In the genomic region with DNA sequence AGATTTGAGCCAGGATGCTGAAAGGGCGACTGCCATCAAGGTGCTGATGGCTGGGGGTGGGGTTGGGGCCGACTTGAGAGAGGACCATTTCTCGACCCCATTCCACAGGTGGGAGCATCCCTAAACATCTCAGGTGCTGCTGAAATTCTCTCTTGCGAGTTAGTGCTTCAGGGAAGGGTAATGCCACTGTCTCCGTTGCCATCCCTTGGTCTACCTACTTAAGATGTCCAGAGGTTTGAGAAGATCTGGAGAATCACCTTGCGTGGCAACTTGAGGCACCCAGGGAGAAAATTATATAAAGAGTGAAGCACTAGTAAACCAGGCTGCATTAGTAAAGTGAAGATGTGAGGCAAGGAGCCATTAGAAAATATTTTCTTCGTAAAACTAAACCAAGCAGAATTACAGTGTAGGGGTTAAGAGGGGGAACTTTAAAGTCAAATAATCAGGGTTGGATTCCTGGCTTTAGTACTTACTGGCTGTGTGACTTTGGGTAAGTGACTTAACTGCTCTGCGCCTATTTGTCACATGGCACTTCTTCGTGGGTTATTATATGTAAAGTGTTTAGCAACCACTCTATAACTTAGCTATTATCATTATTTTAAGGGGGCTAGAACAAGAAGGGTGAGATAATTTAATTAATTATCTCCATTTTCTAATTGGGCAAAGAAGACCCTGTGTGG, we compare ENCODE assay signal across 8 cellular contexts. TPM values are rescaled to one million over a fixed set of nuclear protein-coding genes. Genes with fewer than 3 reads are reported as not detected.
DNase-seq lines count a peak whose midpoint lies in the region; ATAC-seq and TF ChIP-seq lines count a peak whose summit lies in the region.

No MANE protein-coding gene starts in this region.

- H3K27ac ChIP-seq in right atrium auricular region, result peak overlapping the region; percentile 81 to 85
- H3K27ac ChIP-seq in breast epithelium, result peak overlapping the region in 1 of 2 donors; percentile 76
- peak overlapping the region; percentile 70 to 80 for H3K27ac ChIP-seq in mucosa of rectum (ENCODE audit: low read depth in 2 of 2, low read length in 2 of 2)
- H3K27ac ChIP-seq in aorta (ENCODE audit: low read depth in 1 of 2, low read length in 2 of 2), result no peak overlapping the region

- H3K9me3 ChIP-seq in right atrium auricular region (no peaks in the 10 kb centered on the region), breast epithelium (no peaks in the 10 kb centered on the region), mucosa of rectum (ENCODE audit: control insufficient read depth in 2 of 2, low read length in 2 of 2) (no peaks in the 10 kb centered on the region), aorta (ENCODE audit: control insufficient read depth, low read length) (no peaks in the 10 kb centered on the region)

- H3K36me3 ChIP-seq in right atrium auricular region, result no peaks in the 10 kb centered on the region
- H3K36me3 ChIP-seq in breast epithelium, result no peaks in the 10 kb centered on the region
- H3K36me3 ChIP-seq in mucosa of rectum (ENCODE audit: control insufficient read depth in 2 of 2, insufficient read depth in 2 of 2, low read length in 2 of 2), result no peaks in the 10 kb centered on the region
- no peaks in the 10 kb centered on the region for H3K36me3 ChIP-seq in aorta (ENCODE audit: control insufficient read depth in 1 of 2, insufficient read depth in 2 of 2, low read length in 1 of 2)

- no peak for TF ChIP-seq POLR2A in breast epithelium (IDR thresholded peaks at IDR 0.05)

- H3K9ac ChIP-seq in mucosa of rectum (ENCODE audit: low read depth in 1 of 2, low read length in 2 of 2), result peak overlapping the region; percentile 42 to 56

- TF ChIP-seq CTCF in right atrium auricular region (IDR thresholded peaks at IDR 0.05), result no peak
- no peak for TF ChIP-seq CTCF in breast epithelium (IDR thresholded peaks at IDR 0.05)

- 66 to 72% methylated on average over 9 of the region's 9 CpGs for WGBS in aorta, 2 donors

- no peaks in the 10 kb centered on the region for H3K27me3 ChIP-seq in right atrium auricular region
- H3K27me3 ChIP-seq in breast epithelium, result no peaks in the 10 kb centered on the region
- H3K27me3 ChIP-seq in mucosa of rectum (ENCODE audit: control insufficient read depth in 2 of 2, insufficient read depth in 2 of 2, low read length in 2 of 2), result peaks cover 8 to 22% of the 10 kb centered on the region in 2 donors
- no peaks in the 10 kb centered on the region for H3K27me3 ChIP-seq in aorta (ENCODE audit: control insufficient read depth in 1 of 2, insufficient read depth in 2 of 2, low read length in 1 of 2)

- ATAC-seq in aorta (ENCODE audit: low FRiP score), result no peak
- no peak for ATAC-seq in HG03432 (IDR thresholded peaks at IDR 0.05; ENCODE audit: unreplicated experiment)
- ATAC-seq in HG03139 (IDR thresholded peaks at IDR 0.05; ENCODE audit: unreplicated experiment), result no peak

- no peak for DNase-seq in right atrium auricular region (ENCODE audit: low spot score)
- no peak for DNase-seq in cardiac septum (ENCODE audit: low spot score)
- DNase-seq in breast epithelium (ENCODE audit: low spot score in 2 of 2), result no peak
- no peak for DNase-seq in aorta
- DNase-seq in hypothalamus (lab: John Stamatoyannopoulos, UW), result no peak

- H3K4me1 ChIP-seq in right atrium auricular region (peaks cover 0 to 69% of the 10 kb centered on the region in 2 donors), breast epithelium (no peaks in the 10 kb centered on the region), mucosa of rectum (ENCODE audit: control insufficient read depth in 2 of 2, insufficient read depth in 2 of 2, low read length in 2 of 2) (peaks cover 12 to 18% of the 10 kb centered on the region in 2 donors), aorta (ENCODE audit: control insufficient read depth in 1 of 2, insufficient read depth in 2 of 2, low read length in 2 of 2) (peaks cover 0 to 4% of the 10 kb centered on the region in 2 donors)

- peak overlapping the region; percentile 60 to 73 for H3K4me3 ChIP-seq in right atrium auricular region
- H3K4me3 ChIP-seq in breast epithelium, result peak overlapping the region; percentile 64 to 88 (median 86)
- H3K4me3 ChIP-seq in mucosa of rectum (ENCODE audit: low read length in 2 of 2), result peak overlapping the region; percentile 65 to 68
- peak overlapping the region; percentile 52 to 85 for H3K4me3 ChIP-seq in aorta (ENCODE audit: low read length in 2 of 2)

- intact Hi-C loops in cardiac septum (cut with DNase I) (loop anchor here (5.0 kb wide), 1 partner anchor 47 kb away; no protein-coding TSS in a partner anchor), breast epithelium (cut with DNase I; ENCODE audit: low total_unique reads) (no loop called here), aorta (cut with DNase I) (loop anchor here (5.0 to 10.0 kb wide), 5 partner anchors 47 to 219 kb away; no protein-coding TSS in a partner anchor)

RNA-seq across cellular contexts. Expression of gene RFTN1, which starts 0.7 kb away (rescaled TPM):
- 10 to 100 TPM; 15.9 to 33.6 TPM for total RNA-seq in right atrium auricular region
- total RNA-seq in cardiac septum, result 26.5 TPM
- total RNA-seq in breast epithelium, result 100 to 1,000 TPM in 1 of 3 donors, 10 to 100 TPM in 2; 13.9 to 108 (median 29.5) TPM
- total RNA-seq in aorta, result 100 to 1,000 TPM in 1 of 2 donors, 10 to 100 TPM in 1; 87.3 to 119 TPM
- 10 to 100 TPM; 12.7 to 31.4 TPM for polyA plus RNA-seq in aorta

Comparison
In these comparisons a context has a peak if more than half of its experiments do, and no peak if none do; other contexts are left out.
1. H3K27ac ChIP-seq: peak in right atrium auricular region (2 of 2) and mucosa of rectum (2 of 2); none in aorta (0 of 2).
2. Peak in every context shown above with its lines, with median percentiles within 50 percentile points of each other: H3K4me3 ChIP-seq.